1 cellular context compared by ENCODE assay signal in genomic region chr12:98572010-98572409, GRCh38.
TF ChIP-seq lines count a peak whose summit lies in the region.

No MANE protein-coding gene starts in this region.

TF ChIP-seq in K562, 482 proteins besides CTCF, POLR2A, EP300 and RAD21:
- no peak for TF ChIP-seq JUNB (CRISPR knock-in tag; conservative IDR thresholded peaks at IDR 0.05)
- no peak for TF ChIP-seq KAT2B (IDR thresholded peaks at IDR 0.05; ENCODE audit: low read depth, low read length)
- TF ChIP-seq PRMT5 (CRISPR knock-in tag; IDR thresholded peaks at IDR 0.05), result no peak
- TF ChIP-seq ZBTB5 (IDR thresholded peaks at IDR 0.05), result no peak
- TF ChIP-seq MAFF (IDR thresholded peaks at IDR 0.05; ENCODE audit: low read length), result no peak
- no peak for TF ChIP-seq TRIM25 (IDR thresholded peaks at IDR 0.05; ENCODE audit: borderline replicate concordance)
- no peak for TF ChIP-seq RNF219 (CRISPR knock-in tag; IDR thresholded peaks at IDR 0.05)
- TF ChIP-seq HMBOX1 (IDR thresholded peaks at IDR 0.05), result no peak
- TF ChIP-seq ZNF280B (CRISPR knock-in tag; IDR thresholded peaks at IDR 0.05), result no peak
